1 cellular context compared by ENCODE assay signal in genomic region chr10:69492091-69492745, GRCh38.
TF ChIP-seq lines count a peak whose summit lies in the region.

No MANE protein-coding gene starts in this region.

TF ChIP-seq in SK-N-SH treated with all-trans-retinoic acid at 6 μM for 48 hours, 23 proteins besides CTCF, POLR2A, EP300 and RAD21 (continued from another document):
- TF ChIP-seq, protein P1, sequence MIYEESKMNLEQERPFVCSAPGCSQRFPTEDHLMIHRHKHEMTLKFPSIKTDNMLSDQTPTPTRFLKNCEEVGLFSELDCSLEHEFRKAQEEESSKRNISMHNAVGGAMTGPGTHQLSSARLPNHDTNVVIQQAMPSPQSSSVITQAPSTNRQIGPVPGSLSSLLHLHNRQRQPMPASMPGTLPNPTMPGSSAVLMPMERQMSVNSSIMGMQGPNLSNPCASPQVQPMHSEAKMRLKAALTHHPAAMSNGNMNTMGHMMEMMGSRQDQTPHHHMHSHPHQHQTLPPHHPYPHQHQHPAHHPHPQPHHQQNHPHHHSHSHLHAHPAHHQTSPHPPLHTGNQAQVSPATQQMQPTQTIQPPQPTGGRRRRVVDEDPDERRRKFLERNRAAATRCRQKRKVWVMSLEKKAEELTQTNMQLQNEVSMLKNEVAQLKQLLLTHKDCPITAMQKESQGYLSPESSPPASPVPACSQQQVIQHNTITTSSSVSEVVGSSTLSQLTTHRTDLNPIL (CRISPR knock-in tag; IDR thresholded peaks at IDR 0.05; ENCODE audit: low read depth) = no peak
- no peak for TF ChIP-seq TOX (CRISPR knock-in tag; IDR thresholded peaks at IDR 0.05; ENCODE audit: borderline replicate concordance)
TF ChIP-seq in SK-N-SH treated with all-trans-retinoic acid at 6 μM for 48 hours: peak in this region for 0.
